Comparison of ENCODE assay signal across 7 cellular contexts in the genomic region with DNA sequence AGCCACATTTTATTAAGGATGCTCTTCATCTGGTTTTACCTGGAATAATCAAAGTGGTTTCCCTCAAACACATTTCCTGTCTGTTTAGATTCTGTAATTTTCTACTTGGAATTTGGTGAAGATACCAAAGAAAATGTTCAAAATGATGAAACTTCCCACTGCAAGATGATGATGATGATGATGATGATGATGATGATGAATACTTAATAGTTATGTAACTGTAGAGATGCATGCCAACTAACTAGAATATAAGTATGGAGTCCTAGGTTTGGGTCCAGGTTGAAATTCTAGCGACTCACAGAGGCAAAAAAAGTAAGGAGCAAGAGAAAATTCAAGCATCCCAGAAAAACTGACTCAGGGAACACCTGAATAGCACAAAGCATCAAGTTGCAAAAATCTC.
"Had no signal": no experiment of that assay in that cellular context is flagged by ENCODE, and none has a peak within 500 bp of the region (broad histone marks: within the 10 kb centered on the region; RNA-seq: fewer than 3 reads in every experiment).

No MANE protein-coding gene starts in this region.

- FAIRE-seq: HTR-8/SVneo, K562 had no signal

- H3K27ac ChIP-seq: HL-60, KMS-11 had no signal

- H3K9ac ChIP-seq: KMS-11 had no signal

- H3K4me2 ChIP-seq: KMS-11 had no signal

- ATAC-seq: K562 had no signal

- H3K4me3 ChIP-seq: K562 had no signal

- DNase-seq: IMR-90, KBM-7, KG1 had no signal
